19 cellular contexts compared by ENCODE assay signal in genomic region chr9:98066235-98066634, GRCh38.
"Had no signal": no experiment of that assay in that cellular context is flagged by ENCODE, and none has a peak within 500 bp of the region (broad histone marks: within the 10 kb centered on the region; RNA-seq: fewer than 3 reads in every experiment).

No MANE protein-coding gene starts in this region.

- DNase-seq: effector CD4-positive, alpha-beta T cell; endodermal cell; erythroblast; foreskin keratinocyte; immature natural killer cell; left ventricle myocardium superior; mammary epithelial cell; naive thymus-derived CD4-positive, alpha-beta T cell; nephron progenitor cell; posterior cingulate gyrus; small intestine; stimulated activated CD4-positive, alpha-beta T cell treated with anti-CD3 and anti-CD28 coated beads, Interleukin-12 subunit alpha, Interleukin-12 subunit beta, amount 100 ng/mL, for 4 hours; stimulated activated naive CD4-positive, alpha-beta T cell treated with Interleukin-2 at 50 U/mL for 16 hours; thyroid gland had no signal

- ATAC-seq: foreskin keratinocyte; left ventricle myocardium superior; naive thymus-derived CD4-positive, alpha-beta T cell had no signal

- H3K27me3 ChIP-seq: foreskin keratinocyte, right atrium auricular region, suprapubic skin, thyroid gland had no signal

- FAIRE-seq: endothelial cell of umbilical vein, keratinocyte, small intestine had no signal

- H3K4me3 ChIP-seq: coronary artery, right atrium auricular region, suprapubic skin, thyroid gland had no signal

- H3K9me3 ChIP-seq: right atrium auricular region, suprapubic skin, thyroid gland had no signal

- H3K4me1 ChIP-seq: foreskin keratinocyte, right atrium auricular region, suprapubic skin, thyroid gland had no signal

- H3K27ac ChIP-seq: coronary artery, foreskin keratinocyte, right atrium auricular region, suprapubic skin, thyroid gland had no signal
